Comparison of ENCODE assay signal across 1 cellular context in the genomic region with DNA sequence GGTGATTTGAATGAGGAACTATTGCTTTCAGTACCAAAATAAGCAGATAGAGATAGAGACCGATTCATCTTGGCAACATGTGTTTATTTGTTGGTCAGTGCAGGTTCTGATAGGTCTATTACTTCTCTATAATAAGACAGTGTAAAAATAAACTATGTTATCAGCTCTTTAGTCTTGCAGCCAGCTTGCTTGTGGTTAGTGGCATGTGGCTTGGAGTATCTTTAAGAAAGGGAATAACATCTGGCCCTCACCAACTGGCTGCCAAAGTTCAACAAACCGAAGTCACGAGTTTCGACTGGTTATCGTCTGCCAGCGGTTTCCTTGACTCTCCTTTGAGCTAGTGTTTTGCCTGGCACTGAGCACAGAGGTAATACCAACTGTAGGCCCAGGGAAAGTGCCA.
A peak's percentile ranks its signal among the peaks of the same experiment; 100 is the strongest.
TF ChIP-seq lines count a peak whose summit lies in the region.

No MANE protein-coding gene starts in this region.

TF ChIP-seq in GM12878, 131 proteins besides CTCF, POLR2A, EP300 and RAD21 (continued from another document and continues in another):
- TF ChIP-seq, protein P1, sequence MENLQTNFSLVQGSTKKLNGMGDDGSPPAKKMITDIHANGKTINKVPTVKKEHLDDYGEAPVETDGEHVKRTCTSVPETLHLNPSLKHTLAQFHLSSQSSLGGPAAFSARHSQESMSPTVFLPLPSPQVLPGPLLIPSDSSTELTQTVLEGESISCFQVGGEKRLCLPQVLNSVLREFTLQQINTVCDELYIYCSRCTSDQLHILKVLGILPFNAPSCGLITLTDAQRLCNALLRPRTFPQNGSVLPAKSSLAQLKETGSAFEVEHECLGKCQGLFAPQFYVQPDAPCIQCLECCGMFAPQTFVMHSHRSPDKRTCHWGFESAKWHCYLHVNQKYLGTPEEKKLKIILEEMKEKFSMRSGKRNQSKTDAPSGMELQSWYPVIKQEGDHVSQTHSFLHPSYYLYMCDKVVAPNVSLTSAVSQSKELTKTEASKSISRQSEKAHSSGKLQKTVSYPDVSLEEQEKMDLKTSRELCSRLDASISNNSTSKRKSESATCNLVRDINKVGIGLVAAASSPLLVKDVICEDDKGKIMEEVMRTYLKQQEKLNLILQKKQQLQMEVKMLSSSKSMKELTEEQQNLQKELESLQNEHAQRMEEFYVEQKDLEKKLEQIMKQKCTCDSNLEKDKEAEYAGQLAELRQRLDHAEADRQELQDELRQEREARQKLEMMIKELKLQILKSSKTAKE (IDR thresholded peaks at IDR 0.05; ENCODE audit: low read depth, poor library complexity, severe bottlenecking): peak; percentile 46
- TF ChIP-seq EED (IDR thresholded peaks at IDR 0.05; ENCODE audit: low read depth) (peak; percentile 73; the same call in 1 of the 2 replicates), NR2F1 (conservative IDR thresholded peaks at IDR 0.05) (no peak), IKZF1 (conservative IDR thresholded peaks at IDR 0.05) (peak; percentile 45; the same call in 1 of the 2 replicates), MEF2B (IDR thresholded peaks at IDR 0.05; ENCODE audit: partially characterized antibody, poor library complexity, severe bottlenecking) (peak; percentile 69), NFIC (IDR thresholded peaks at IDR 0.05; ENCODE audit: low read depth, low read length) (no peak; the same call in 1 of the 2 replicates), MTA3 (IDR thresholded peaks at IDR 0.05; ENCODE audit: borderline replicate concordance, low read length) (no peak), SMAD5 (IDR thresholded peaks at IDR 0.05; ENCODE audit: low read depth) (no peak), ZBTB40 (IDR thresholded peaks at IDR 0.05; ENCODE audit: borderline replicate concordance) (no peak), JUNB (IDR thresholded peaks at IDR 0.05) (no peak), RCOR1 (conservative IDR thresholded peaks at IDR 0.05; ENCODE audit: low read depth, low read length) (no peak), NFYA (IDR thresholded peaks at IDR 0.05; ENCODE audit: borderline replicate concordance, low read depth, low read length) (no peak), TCF7 (IDR thresholded peaks at IDR 0.05; ENCODE audit: borderline replicate concordance) (no peak), ZNF274 (IDR thresholded peaks at IDR 0.05; ENCODE audit: insufficient read depth, insufficient read length) (no peak), KAT2A (conservative IDR thresholded peaks at IDR 0.05; ENCODE audit: control insufficient read depth, low read depth, low read length) (no peak), SP1 (IDR thresholded peaks at IDR 0.05; ENCODE audit: low read depth, low read length) (no peak), PKNOX1 (IDR thresholded peaks at IDR 0.05) (no peak), WRNIP1 (IDR thresholded peaks at IDR 0.05; ENCODE audit: borderline replicate concordance, low read depth, low read length) (no peak), JUND (IDR thresholded peaks at IDR 0.05; ENCODE audit: low read depth, low read length) (no peak), BRCA1 (IDR thresholded peaks at IDR 0.05; ENCODE audit: low read depth, low read length) (no peak), HDAC6 (IDR thresholded peaks at IDR 0.05; ENCODE audit: unreplicated experiment) (no peak), POLR2AphosphoS2 (IDR thresholded peaks at IDR 0.05; ENCODE audit: low read depth, low read length) (no peak), ZNF384 (IDR thresholded peaks at IDR 0.05; ENCODE audit: borderline replicate concordance, low read depth, low read length) (no peak), KLF5 (IDR thresholded peaks at IDR 0.05; ENCODE audit: partially characterized antibody) (no peak), RELB (IDR thresholded peaks at IDR 0.05; ENCODE audit: low read depth) (no peak; the same call in 1 of the 2 replicates), BCL11A (IDR thresholded peaks at IDR 0.05; ENCODE audit: low read depth, low read length) (no peak), ZNF217 (IDR thresholded peaks at IDR 0.05) (no peak), SREBF2 (IDR thresholded peaks at IDR 0.05; ENCODE audit: low read length) (no peak)
- TF ChIP-seq, protein P2, sequence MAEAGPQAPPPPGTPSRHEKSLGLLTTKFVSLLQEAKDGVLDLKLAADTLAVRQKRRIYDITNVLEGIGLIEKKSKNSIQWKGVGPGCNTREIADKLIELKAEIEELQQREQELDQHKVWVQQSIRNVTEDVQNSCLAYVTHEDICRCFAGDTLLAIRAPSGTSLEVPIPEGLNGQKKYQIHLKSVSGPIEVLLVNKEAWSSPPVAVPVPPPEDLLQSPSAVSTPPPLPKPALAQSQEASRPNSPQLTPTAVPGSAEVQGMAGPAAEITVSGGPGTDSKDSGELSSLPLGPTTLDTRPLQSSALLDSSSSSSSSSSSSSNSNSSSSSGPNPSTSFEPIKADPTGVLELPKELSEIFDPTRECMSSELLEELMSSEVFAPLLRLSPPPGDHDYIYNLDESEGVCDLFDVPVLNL (IDR thresholded peaks at IDR 0.05; ENCODE audit: low read depth, low read length): no peak
- TF ChIP-seq, protein P3, sequence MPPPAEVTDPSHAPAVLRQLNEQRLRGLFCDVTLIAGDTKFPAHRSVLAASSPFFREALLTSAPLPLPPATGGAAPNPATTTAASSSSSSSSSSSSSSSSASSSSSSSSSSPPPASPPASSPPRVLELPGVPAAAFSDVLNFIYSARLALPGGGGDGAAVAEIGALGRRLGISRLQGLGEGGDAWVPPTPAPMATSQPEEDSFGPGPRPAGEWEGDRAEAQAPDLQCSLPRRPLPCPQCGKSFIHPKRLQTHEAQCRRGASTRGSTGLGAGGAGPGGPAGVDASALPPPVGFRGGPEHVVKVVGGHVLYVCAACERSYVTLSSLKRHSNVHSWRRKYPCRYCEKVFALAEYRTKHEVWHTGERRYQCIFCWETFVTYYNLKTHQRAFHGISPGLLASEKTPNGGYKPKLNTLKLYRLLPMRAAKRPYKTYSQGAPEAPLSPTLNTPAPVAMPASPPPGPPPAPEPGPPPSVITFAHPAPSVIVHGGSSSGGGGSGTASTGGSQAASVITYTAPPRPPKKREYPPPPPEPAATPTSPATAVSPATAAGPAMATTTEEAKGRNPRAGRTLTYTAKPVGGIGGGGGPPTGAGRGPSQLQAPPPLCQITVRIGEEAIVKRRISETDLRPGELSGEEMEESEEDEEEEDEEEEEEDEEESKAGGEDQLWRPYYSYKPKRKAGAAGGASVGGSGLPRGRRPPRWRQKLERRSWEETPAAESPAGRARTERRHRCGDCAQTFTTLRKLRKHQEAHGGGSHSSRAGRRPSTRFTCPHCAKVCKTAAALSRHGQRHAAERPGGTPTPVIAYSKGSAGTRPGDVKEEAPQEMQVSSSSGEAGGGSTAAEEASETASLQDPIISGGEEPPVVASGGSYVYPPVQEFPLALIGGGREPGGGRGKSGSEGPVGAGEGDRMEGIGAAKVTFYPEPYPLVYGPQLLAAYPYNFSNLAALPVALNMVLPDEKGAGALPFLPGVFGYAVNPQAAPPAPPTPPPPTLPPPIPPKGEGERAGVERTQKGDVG (CRISPR knock-in tag; IDR thresholded peaks at IDR 0.05): no peak
- TF ChIP-seq, protein P4, sequence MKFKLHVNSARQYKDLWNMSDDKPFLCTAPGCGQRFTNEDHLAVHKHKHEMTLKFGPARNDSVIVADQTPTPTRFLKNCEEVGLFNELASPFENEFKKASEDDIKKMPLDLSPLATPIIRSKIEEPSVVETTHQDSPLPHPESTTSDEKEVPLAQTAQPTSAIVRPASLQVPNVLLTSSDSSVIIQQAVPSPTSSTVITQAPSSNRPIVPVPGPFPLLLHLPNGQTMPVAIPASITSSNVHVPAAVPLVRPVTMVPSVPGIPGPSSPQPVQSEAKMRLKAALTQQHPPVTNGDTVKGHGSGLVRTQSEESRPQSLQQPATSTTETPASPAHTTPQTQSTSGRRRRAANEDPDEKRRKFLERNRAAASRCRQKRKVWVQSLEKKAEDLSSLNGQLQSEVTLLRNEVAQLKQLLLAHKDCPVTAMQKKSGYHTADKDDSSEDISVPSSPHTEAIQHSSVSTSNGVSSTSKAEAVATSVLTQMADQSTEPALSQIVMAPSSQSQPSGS (IDR thresholded peaks at IDR 0.05; ENCODE audit: low read length): peak; percentile 53
- TF ChIP-seq, protein P5, sequence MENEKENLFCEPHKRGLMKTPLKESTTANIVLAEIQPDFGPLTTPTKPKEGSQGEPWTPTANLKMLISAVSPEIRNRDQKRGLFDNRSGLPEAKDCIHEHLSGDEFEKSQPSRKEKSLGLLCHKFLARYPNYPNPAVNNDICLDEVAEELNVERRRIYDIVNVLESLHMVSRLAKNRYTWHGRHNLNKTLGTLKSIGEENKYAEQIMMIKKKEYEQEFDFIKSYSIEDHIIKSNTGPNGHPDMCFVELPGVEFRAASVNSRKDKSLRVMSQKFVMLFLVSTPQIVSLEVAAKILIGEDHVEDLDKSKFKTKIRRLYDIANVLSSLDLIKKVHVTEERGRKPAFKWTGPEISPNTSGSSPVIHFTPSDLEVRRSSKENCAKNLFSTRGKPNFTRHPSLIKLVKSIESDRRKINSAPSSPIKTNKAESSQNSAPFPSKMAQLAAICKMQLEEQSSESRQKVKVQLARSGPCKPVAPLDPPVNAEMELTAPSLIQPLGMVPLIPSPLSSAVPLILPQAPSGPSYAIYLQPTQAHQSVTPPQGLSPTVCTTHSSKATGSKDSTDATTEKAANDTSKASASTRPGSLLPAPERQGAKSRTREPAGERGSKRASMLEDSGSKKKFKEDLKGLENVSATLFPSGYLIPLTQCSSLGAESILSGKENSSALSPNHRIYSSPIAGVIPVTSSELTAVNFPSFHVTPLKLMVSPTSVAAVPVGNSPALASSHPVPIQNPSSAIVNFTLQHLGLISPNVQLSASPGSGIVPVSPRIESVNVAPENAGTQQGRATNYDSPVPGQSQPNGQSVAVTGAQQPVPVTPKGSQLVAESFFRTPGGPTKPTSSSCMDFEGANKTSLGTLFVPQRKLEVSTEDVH (IDR thresholded peaks at IDR 0.05; ENCODE audit: low read depth, partially characterized antibody): no peak
- TF ChIP-seq, protein P6, sequence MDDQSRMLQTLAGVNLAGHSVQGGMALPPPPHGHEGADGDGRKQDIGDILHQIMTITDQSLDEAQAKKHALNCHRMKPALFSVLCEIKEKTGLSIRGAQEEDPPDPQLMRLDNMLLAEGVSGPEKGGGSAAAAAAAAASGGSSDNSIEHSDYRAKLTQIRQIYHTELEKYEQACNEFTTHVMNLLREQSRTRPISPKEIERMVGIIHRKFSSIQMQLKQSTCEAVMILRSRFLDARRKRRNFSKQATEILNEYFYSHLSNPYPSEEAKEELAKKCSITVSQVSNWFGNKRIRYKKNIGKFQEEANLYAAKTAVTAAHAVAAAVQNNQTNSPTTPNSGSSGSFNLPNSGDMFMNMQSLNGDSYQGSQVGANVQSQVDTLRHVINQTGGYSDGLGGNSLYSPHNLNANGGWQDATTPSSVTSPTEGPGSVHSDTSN (IDR thresholded peaks at IDR 0.05; ENCODE audit: insufficient replicate concordance, low read depth, low read length): no peak
